ENCODE assay signal across 8 cellular contexts in the genomic region with DNA sequence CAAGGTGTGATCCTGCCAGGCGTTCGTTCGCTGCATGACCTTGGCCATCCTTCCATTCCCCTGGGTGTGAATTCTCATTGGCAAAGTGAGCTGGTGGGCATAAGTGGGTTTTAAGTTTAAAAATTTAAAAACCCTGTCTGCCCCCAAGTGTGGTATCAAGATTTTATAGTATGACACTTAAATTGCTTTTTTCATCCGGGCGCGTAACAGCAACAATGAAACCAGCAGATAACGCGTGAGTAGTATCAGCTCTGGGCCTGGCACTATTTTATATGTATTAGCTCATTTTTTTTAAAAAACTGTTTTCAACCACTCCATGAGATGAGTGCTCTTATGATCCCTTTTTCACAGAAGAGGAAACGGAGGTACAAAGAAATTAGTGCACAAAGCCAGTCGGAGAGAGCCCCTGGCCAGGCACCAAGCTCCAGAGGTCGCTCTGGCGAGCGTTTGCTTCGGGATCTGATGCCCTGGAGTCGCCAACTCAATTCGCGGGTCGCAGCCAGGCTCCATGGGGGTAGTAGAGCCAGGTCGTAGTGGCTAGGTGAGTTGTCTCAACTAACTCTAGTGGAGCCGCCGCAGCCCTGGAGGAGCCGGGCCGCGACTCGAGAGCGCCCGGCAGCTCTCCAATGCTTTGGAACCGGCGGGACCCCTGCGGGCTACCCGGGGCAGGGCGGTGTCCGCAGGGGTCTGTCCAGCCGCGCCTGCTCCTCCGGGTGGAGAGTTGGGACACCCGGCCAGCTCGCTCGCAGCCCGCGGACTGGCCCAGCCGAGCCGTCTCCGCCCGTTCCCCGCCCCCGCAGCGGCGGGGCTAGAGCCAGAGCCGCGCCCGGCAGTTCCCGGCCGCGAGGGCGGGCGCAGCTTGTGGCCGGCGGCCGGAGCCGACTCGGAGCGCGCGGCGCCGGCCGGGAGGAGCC. TPM values are rescaled to one million over a fixed set of nuclear protein-coding genes. Genes with fewer than 3 reads are reported as not detected.
DNase-seq lines count a peak whose midpoint lies in the region; ATAC-seq and TF ChIP-seq lines count a peak whose summit lies in the region.

A gene with protein sequence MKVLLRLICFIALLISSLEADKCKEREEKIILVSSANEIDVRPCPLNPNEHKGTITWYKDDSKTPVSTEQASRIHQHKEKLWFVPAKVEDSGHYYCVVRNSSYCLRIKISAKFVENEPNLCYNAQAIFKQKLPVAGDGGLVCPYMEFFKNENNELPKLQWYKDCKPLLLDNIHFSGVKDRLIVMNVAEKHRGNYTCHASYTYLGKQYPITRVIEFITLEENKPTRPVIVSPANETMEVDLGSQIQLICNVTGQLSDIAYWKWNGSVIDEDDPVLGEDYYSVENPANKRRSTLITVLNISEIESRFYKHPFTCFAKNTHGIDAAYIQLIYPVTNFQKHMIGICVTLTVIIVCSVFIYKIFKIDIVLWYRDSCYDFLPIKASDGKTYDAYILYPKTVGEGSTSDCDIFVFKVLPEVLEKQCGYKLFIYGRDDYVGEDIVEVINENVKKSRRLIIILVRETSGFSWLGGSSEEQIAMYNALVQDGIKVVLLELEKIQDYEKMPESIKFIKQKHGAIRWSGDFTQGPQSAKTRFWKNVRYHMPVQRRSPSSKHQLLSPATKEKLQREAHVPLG (plus strand): TSS at position 832 of the 914 bp plus-strand sequence. CDS start 14,979 bp downstream, outside the sequence.

- DNase-seq in COLO668 (lab: John Stamatoyannopoulos, UW; ENCODE audit: unreplicated experiment) (peak; percentile 75), HL-60 (ENCODE audit: low read depth in 1 of 2, low spot score in 1 of 2) (peak; percentile 11 to 21), amniotic stem cell (lab: John Stamatoyannopoulos, UW) (peak; percentile 50), left cardiac atrium (peak; percentile 90), posterior cingulate gyrus (peak in 9 of 10 donors; percentile 6 to 89 (median 36)), GM19238 (ENCODE audit: insufficient read length, low spot score) (no peak), NCI-H1417 (lab: John Stamatoyannopoulos, UW) (no peak), GM19240 (ENCODE audit: insufficient read length, low spot score) (no peak)

- peak within 1 kb of the TSS; percentile 39 for H3K4me3 ChIP-seq in HL-60 (replicated peaks; ENCODE audit: insufficient read depth, low read length)

- ATAC-seq in left cardiac atrium = peak; percentile 91 to 95

- H3K27me3 ChIP-seq in HL-60 (ENCODE audit: insufficient read depth, poor library complexity, severe bottlenecking) = no peaks in the 10 kb centered on the region

- peak within 1 kb of the TSS; percentile 63 for H3K27ac ChIP-seq in HL-60 (replicated peaks)

- no peak for TF ChIP-seq CTCF in HL-60 (IDR thresholded peaks at IDR 0.05; ENCODE audit: insufficient read depth, low read length)

- intact Hi-C loops in left cardiac atrium (cut with DNase I) (no loop called here), posterior cingulate gyrus (cut with DNase I) (no loop called here)

RNA-seq across cellular contexts. Expression of the gene that starts here (rescaled TPM):
- total RNA-seq in left cardiac atrium = 100 to 1,000 TPM in 1 of 2 donors, 10 to 100 TPM in 1; 60.8 to 124 TPM

Comparison
In these comparisons a context has a peak if more than half of its experiments do, and no peak if none do; other contexts are left out.
1. DNase-seq: peak in COLO668 (single experiment), HL-60 (2 of 2), amniotic stem cell (single experiment), left cardiac atrium (single experiment) and posterior cingulate gyrus (9 of 10); none in GM19238 (single experiment), NCI-H1417 (0 of 3) and GM19240 (single experiment).